ENCODE assay signal across 19 cellular contexts in the genomic region with DNA sequence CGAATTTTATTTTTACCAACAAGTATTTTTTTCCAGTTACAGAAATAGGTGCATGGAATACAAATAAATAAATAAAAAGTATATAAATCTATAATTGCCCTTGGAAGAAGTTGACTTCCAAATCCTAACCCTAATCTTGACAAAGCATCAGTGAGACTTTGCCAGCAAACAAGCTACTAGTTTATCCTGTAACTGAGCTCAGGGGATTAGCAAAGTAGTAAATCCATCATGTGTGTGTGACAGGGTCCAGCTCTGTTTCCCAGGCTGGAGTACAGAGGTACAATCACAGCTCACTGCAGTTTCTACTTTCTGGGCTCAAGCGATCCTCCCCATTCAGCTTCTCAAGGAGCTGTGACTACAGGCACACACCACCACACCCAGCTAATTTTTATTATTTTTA.
A peak's percentile ranks its signal among the peaks of the same experiment; 100 is the strongest.
DNase-seq lines count a peak whose midpoint lies in the region; ATAC-seq and TF ChIP-seq lines count a peak whose summit lies in the region.
"Had no signal": no experiment of that assay in that cellular context is flagged by ENCODE, and none has a peak within 500 bp of the region (broad histone marks: within the 10 kb centered on the region; RNA-seq: fewer than 3 reads in every experiment).

No MANE protein-coding gene starts in this region.

- no peaks in the 10 kb centered on the region for H3K27me3 Mint-ChIP-seq in activated CD4-positive, alpha-beta T cell treated with anti-CD3 and anti-CD28 coated beads for 36 hours
- H3K27me3 Mint-ChIP-seq: B cell; CD4-positive, CD25-positive, alpha-beta regulatory T cell had no signal

- CTCF ChIA-PET in activated CD4-positive, alpha-beta T cell treated with anti-CD3 and anti-CD28 coated beads for 36 hours (lab: Charles Lee), result no interaction called here

- H3K36me3 Mint-ChIP-seq in activated CD4-positive, alpha-beta T cell treated with anti-CD3 and anti-CD28 coated beads for 36 hours (ENCODE audit: low read depth), result no peaks in the 10 kb centered on the region
- H3K36me3 Mint-ChIP-seq: CD4-positive, CD25-positive, alpha-beta regulatory T cell; CD8-positive, alpha-beta T cell had no signal

- H3K4me3 ChIP-seq in LNCaP clone FGC (ENCODE audit: low read depth, low read length), result no peak overlapping the region
- no peak overlapping the region for H3K4me3 ChIP-seq in WERI-Rb-1 (ENCODE audit: low read depth, low read length)
- H3K4me3 ChIP-seq in neuron (ENCODE audit: low read length), result no peak overlapping the region
- H3K4me3 ChIP-seq: BLaER1, GM12878, GM23248 had no signal

- H3K4me1 Mint-ChIP-seq in activated CD4-positive, alpha-beta T cell treated with anti-CD3 and anti-CD28 coated beads for 36 hours, result no peaks in the 10 kb centered on the region
- H3K4me1 Mint-ChIP-seq: B cell; CD4-positive, CD25-positive, alpha-beta regulatory T cell had no signal

- H3K9me3 Mint-ChIP-seq in activated CD4-positive, alpha-beta T cell treated with anti-CD3 and anti-CD28 coated beads for 36 hours (ENCODE audit: low read depth), result peaks cover 8% of the 10 kb centered on the region

- intact Hi-C loops in activated CD4-positive, alpha-beta T cell treated with anti-CD3 and anti-CD28 coated beads for 36 hours (cut with DNase I, micrococcal nuclease), result no loop called here

- TF ChIP-seq CTCF in LNCaP clone FGC (IDR thresholded peaks at IDR 0.05; ENCODE audit: control insufficient read depth, extremely low read depth, insufficient read depth), result no peak
- no peak for TF ChIP-seq CTCF in WERI-Rb-1 (IDR thresholded peaks at IDR 0.05; ENCODE audit: low read depth, low read length)

- no peaks in the 10 kb centered on the region for H3K4me1 ChIP-seq in neuron (ENCODE audit: insufficient read depth, low read length)
- H3K4me1 ChIP-seq: BLaER1, Caco-2 had no signal

- H3K27me3 ChIP-seq in WERI-Rb-1 (ENCODE audit: insufficient read depth, low read depth, severe bottlenecking) (no peaks in the 10 kb centered on the region), neuron (ENCODE audit: insufficient read depth, low read length) (no peaks in the 10 kb centered on the region)
- H3K27me3 ChIP-seq: BLaER1 had no signal

- POLR2A ChIA-PET in activated CD4-positive, alpha-beta T cell treated with anti-CD3 and anti-CD28 coated beads for 36 hours (lab: Charles Lee), result no interaction called here

- no peak overlapping the region for H3K4me3 Mint-ChIP-seq in activated CD4-positive, alpha-beta T cell treated with anti-CD3 and anti-CD28 coated beads for 36 hours
- H3K4me3 Mint-ChIP-seq: B cell; CD4-positive, CD25-positive, alpha-beta regulatory T cell; CD8-positive, alpha-beta T cell had no signal

- H3K36me3 ChIP-seq in WERI-Rb-1 (no peaks in the 10 kb centered on the region), neuron (ENCODE audit: insufficient read depth, low read length) (no peaks in the 10 kb centered on the region)
- H3K36me3 ChIP-seq: BLaER1 had no signal

- H3K27ac Mint-ChIP-seq in activated CD4-positive, alpha-beta T cell treated with anti-CD3 and anti-CD28 coated beads for 36 hours, result no peak overlapping the region
- H3K27ac Mint-ChIP-seq: B cell; CD4-positive, CD25-positive, alpha-beta regulatory T cell; CD8-positive, alpha-beta T cell had no signal

- H3K9me3 ChIP-seq in WERI-Rb-1 (ENCODE audit: severe bottlenecking), result peaks cover 3% of the 10 kb centered on the region
- H3K9me3 ChIP-seq in neuron (ENCODE audit: low read length), result peaks cover 3% of the 10 kb centered on the region
- H3K9me3 ChIP-seq: BLaER1, Caco-2 had no signal

- peak overlapping the region; percentile 26 for H2AFZ ChIP-seq in neuron (ENCODE audit: low read depth, low read length)
- H2AFZ ChIP-seq: GM23248 had no signal

- no peak overlapping the region for H3K27ac ChIP-seq in WERI-Rb-1
- H3K27ac ChIP-seq: BLaER1, C4-2B, GM23248 had no signal

- DNase-seq in LNCaP clone FGC (ENCODE audit: low read depth) (peak; percentile 18), WERI-Rb-1 (peak; percentile 45), superior temporal gyrus (ENCODE audit: extremely low spot score) (no peak), NCI-H2081 treated with DMSO at 0.1 percent for 48 hours (lab: John Stamatoyannopoulos, UW) (no peak)
- no peak for DNase-seq in activated CD4-positive, alpha-beta T cell treated with anti-CD3 and anti-CD28 coated beads for 36 hours
- DNase-seq: Caco-2; CD4-positive, CD25-positive, alpha-beta regulatory T cell; CD8-positive, alpha-beta T cell; DMS153; DND-41; GDM1; GM23248; H7; HCEC 1CT had no signal

- no peak for ATAC-seq in activated CD4-positive, alpha-beta T cell treated with anti-CD3 and anti-CD28 coated beads for 36 hours
- ATAC-seq: CD8-positive, alpha-beta T cell; GM12878 had no signal

Comparison
In these comparisons a context has a peak if more than half of its experiments do, and no peak if none do; other contexts are left out.
1. DNase-seq: peak in LNCaP clone FGC (single experiment) and WERI-Rb-1 (single experiment); none in superior temporal gyrus (single experiment), NCI-H2081 treated with DMSO at 0.1 percent for 48 hours (single experiment) and activated CD4-positive, alpha-beta T cell treated with anti-CD3 and anti-CD28 coated beads for 36 hours (single experiment).